In the genomic region with DNA sequence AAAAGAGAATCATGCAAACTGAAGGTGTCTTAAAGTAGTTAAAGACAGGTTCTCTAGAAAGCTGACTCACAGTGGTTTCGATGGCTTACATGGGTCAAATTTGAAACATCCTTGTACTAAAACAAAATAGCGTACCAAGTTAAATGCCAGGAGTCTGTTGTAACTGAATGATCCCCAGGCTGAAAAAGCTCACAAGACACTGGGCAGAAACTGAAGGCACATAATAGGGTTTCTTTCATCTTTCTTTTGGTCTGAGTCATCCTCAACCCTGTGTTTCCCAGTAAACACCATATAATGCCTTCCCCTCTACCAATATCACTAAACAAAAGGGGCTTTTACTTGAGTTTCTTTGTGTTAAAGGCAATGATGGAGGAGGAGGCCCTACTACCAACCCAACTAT, we compare ENCODE assay signal across 8 cellular contexts. TPM values are rescaled to one million over a fixed set of nuclear protein-coding genes. Genes with fewer than 3 reads are reported as not detected.
DNase-seq lines count a peak whose midpoint lies in the region; ATAC-seq and TF ChIP-seq lines count a peak whose summit lies in the region.
"Had no signal": no experiment of that assay in that cellular context is flagged by ENCODE, and none has a peak within 500 bp of the region (broad histone marks: within the 10 kb centered on the region; RNA-seq: fewer than 3 reads in every experiment).

No MANE protein-coding gene starts in this region.

- intact Hi-C loops in sigmoid colon (cut with DNase I): no loop called here

- H3K4me3 ChIP-seq in sigmoid colon: no peak overlapping the region
- H3K4me3 ChIP-seq: lung had no signal

- no peaks in the 10 kb centered on the region for H3K9me3 ChIP-seq in sigmoid colon

- no peaks in the 10 kb centered on the region for H3K27me3 Mint-ChIP-seq in activated T-helper 17 cell treated with anti-CD3 and anti-CD28 coated beads, Interleukin-2, amount 50 U/mL, for 72 hours
- no peaks in the 10 kb centered on the region for H3K27me3 Mint-ChIP-seq in HFFc6 (ENCODE audit: insufficient read depth)

- no peaks in the 10 kb centered on the region for H3K9me3 Mint-ChIP-seq in activated T-helper 17 cell treated with anti-CD3 and anti-CD28 coated beads, Interleukin-2, amount 50 U/mL, for 72 hours
- H3K9me3 Mint-ChIP-seq in HFFc6: no peaks in the 10 kb centered on the region

- H3K27ac Mint-ChIP-seq in activated T-helper 17 cell treated with anti-CD3 and anti-CD28 coated beads, Interleukin-2, amount 50 U/mL, for 72 hours: peak overlapping the region; percentile 34
- H3K27ac Mint-ChIP-seq in HFFc6: no peak overlapping the region

- H3K27ac ChIP-seq in sigmoid colon: peak overlapping the region in 3 of 4 donors; percentile 12 to 51 (median 31)

- DNase-seq in sigmoid colon: no peak
- DNase-seq in HFFc6: no peak

- TF ChIP-seq CTCF in sigmoid colon (IDR thresholded peaks at IDR 0.05): no peak
- no peak for TF ChIP-seq CTCF in HFFc6 (IDR thresholded peaks at IDR 0.05)

- 65 to 92% methylated on average over 2 of the region's 2 CpGs for WGBS in sigmoid colon, 2 donors

- no peak for TF ChIP-seq POLR2A in sigmoid colon (IDR thresholded peaks at IDR 0.05)

- H3K4me1 Mint-ChIP-seq in activated T-helper 17 cell treated with anti-CD3 and anti-CD28 coated beads, Interleukin-2, amount 50 U/mL, for 72 hours: peaks cover 22% of the 10 kb centered on the region
- H3K4me1 Mint-ChIP-seq in HFFc6 (ENCODE audit: low read depth): peaks cover 20% of the 10 kb centered on the region

- no peak for TF ChIP-seq EP300 in sigmoid colon (IDR thresholded peaks at IDR 0.05)

- H3K36me3 Mint-ChIP-seq in activated T-helper 17 cell treated with anti-CD3 and anti-CD28 coated beads, Interleukin-2, amount 50 U/mL, for 72 hours (ENCODE audit: low read depth): peaks cover 85% of the 10 kb centered on the region
- peaks cover 26% of the 10 kb centered on the region for H3K36me3 Mint-ChIP-seq in HFFc6 (ENCODE audit: low read depth)

- H3K27me3 ChIP-seq in sigmoid colon: no peaks in the 10 kb centered on the region

- H3K4me3 Mint-ChIP-seq in activated T-helper 17 cell treated with anti-CD3 and anti-CD28 coated beads, Interleukin-2, amount 50 U/mL, for 72 hours: peak overlapping the region; percentile 46
- H3K4me3 Mint-ChIP-seq in HFFc6: no peak overlapping the region

- peak; percentile 78 for ATAC-seq in GM19025 (IDR thresholded peaks at IDR 0.05; ENCODE audit: low read depth, unreplicated experiment)
- ATAC-seq in HG02759 (IDR thresholded peaks at IDR 0.05; ENCODE audit: unreplicated experiment): peak; percentile 86
- peak; percentile 93 for ATAC-seq in activated T-helper 17 cell treated with anti-CD3 and anti-CD28 coated beads, Interleukin-2, amount 50 U/mL, for 72 hours (replicated peaks)
- ATAC-seq in HG03135 (IDR thresholded peaks at IDR 0.05; ENCODE audit: unreplicated experiment): no peak
- no peak for ATAC-seq in SK-N-SH treated with all-trans-retinoic acid at 6 μM for 48 hours

- peaks cover 0 to 50% (median 6%) of the 10 kb centered on the region in 4 donors for H3K36me3 ChIP-seq in sigmoid colon

- H3K4me1 ChIP-seq in sigmoid colon: peaks cover 0 to 32% (median 21%) of the 10 kb centered on the region in 4 donors

TF ChIP-seq in SK-N-SH treated with all-trans-retinoic acid at 6 μM for 48 hours, 23 proteins besides CTCF, POLR2A, EP300 and RAD21:
- no peak for TF ChIP-seq ZFP30 (CRISPR knock-in tag; IDR thresholded peaks at IDR 0.05)
- no peak for TF ChIP-seq TOX (CRISPR knock-in tag; IDR thresholded peaks at IDR 0.05; ENCODE audit: borderline replicate concordance)
- no peak for TF ChIP-seq ISL1 (CRISPR knock-in tag; IDR thresholded peaks at IDR 0.05)
- TF ChIP-seq, protein P1, sequence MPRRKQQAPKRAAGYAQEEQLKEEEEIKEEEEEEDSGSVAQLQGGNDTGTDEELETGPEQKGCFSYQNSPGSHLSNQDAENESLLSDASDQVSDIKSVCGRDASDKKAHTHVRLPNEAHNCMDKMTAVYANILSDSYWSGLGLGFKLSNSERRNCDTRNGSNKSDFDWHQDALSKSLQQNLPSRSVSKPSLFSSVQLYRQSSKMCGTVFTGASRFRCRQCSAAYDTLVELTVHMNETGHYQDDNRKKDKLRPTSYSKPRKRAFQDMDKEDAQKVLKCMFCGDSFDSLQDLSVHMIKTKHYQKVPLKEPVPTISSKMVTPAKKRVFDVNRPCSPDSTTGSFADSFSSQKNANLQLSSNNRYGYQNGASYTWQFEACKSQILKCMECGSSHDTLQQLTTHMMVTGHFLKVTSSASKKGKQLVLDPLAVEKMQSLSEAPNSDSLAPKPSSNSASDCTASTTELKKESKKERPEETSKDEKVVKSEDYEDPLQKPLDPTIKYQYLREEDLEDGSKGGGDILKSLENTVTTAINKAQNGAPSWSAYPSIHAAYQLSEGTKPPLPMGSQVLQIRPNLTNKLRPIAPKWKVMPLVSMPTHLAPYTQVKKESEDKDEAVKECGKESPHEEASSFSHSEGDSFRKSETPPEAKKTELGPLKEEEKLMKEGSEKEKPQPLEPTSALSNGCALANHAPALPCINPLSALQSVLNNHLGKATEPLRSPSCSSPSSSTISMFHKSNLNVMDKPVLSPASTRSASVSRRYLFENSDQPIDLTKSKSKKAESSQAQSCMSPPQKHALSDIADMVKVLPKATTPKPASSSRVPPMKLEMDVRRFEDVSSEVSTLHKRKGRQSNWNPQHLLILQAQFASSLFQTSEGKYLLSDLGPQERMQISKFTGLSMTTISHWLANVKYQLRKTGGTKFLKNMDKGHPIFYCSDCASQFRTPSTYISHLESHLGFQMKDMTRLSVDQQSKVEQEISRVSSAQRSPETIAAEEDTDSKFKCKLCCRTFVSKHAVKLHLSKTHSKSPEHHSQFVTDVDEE (CRISPR knock-in tag; IDR thresholded peaks at IDR 0.05): no peak
- no peak for TF ChIP-seq BACH2 (CRISPR knock-in tag; IDR thresholded peaks at IDR 0.05; ENCODE audit: borderline replicate concordance)
- no peak for TF ChIP-seq ZNF70 (CRISPR knock-in tag; IDR thresholded peaks at IDR 0.05)
- TF ChIP-seq ZNF565 (CRISPR knock-in tag; conservative IDR thresholded peaks at IDR 0.05; ENCODE audit: low read depth): no peak
- TF ChIP-seq ESRRG (CRISPR knock-in tag; IDR thresholded peaks at IDR 0.05): no peak
- no peak for TF ChIP-seq ZNF8 (CRISPR knock-in tag; IDR thresholded peaks at IDR 0.05)
- no peak for TF ChIP-seq ARNTL (CRISPR knock-in tag; IDR thresholded peaks at IDR 0.05; ENCODE audit: borderline replicate concordance, low read depth)
- no peak for TF ChIP-seq RARB (CRISPR knock-in tag; IDR thresholded peaks at IDR 0.05)

RNA-seq across cellular contexts. Expression of a gene that starts 12.8 kb away (rescaled TPM):
- total RNA-seq in activated T-helper 17 cell treated with anti-CD3 and anti-CD28 coated beads, Interleukin-2, amount 50 U/mL, for 72 hours: 10 to 100 TPM; 15.9 to 18.7 TPM
- 10 to 100 TPM; 15.5 to 27.7 (median 21.2) TPM for total RNA-seq in sigmoid colon
- polyA plus RNA-seq in sigmoid colon: 1 to 10 TPM; 6.6 to 9.0 (median 8.3) TPM
- total RNA-seq in HFFc6 (2021; fragmentation: NEBNext Ultra II Directional; extraction: Animal tissue kit (Norgen Biotek cat#: 25700)): 10 to 100 TPM; 13.6 to 18.3 (median 15.6) TPM

RNA-seq across cellular contexts. Expression of a gene that starts 44.2 kb away (rescaled TPM):
- total RNA-seq in activated T-helper 17 cell treated with anti-CD3 and anti-CD28 coated beads, Interleukin-2, amount 50 U/mL, for 72 hours: 10 to 100 TPM; 66.5 to 94.3 TPM
- total RNA-seq in sigmoid colon: 10 to 100 TPM; 44.1 to 78.9 (median 57.3) TPM
- polyA plus RNA-seq in sigmoid colon: 10 to 100 TPM; 10.8 to 46.7 (median 35.1) TPM
- 10 to 100 TPM; 60.2 to 71.2 (median 64.1) TPM for total RNA-seq in HFFc6 (2021; fragmentation: NEBNext Ultra II Directional; extraction: Animal tissue kit (Norgen Biotek cat#: 25700))

Comparison
In these comparisons a context has a peak if more than half of its experiments do, and no peak if none do; other contexts are left out.
1. ATAC-seq: peak in GM19025 (single experiment), HG02759 (single experiment) and activated T-helper 17 cell treated with anti-CD3 and anti-CD28 coated beads, Interleukin-2, amount 50 U/mL, for 72 hours (single experiment); none in HG03135 (single experiment) and SK-N-SH treated with all-trans-retinoic acid at 6 μM for 48 hours (single experiment).